1 cellular context compared by ENCODE assay signal in the genomic region with DNA sequence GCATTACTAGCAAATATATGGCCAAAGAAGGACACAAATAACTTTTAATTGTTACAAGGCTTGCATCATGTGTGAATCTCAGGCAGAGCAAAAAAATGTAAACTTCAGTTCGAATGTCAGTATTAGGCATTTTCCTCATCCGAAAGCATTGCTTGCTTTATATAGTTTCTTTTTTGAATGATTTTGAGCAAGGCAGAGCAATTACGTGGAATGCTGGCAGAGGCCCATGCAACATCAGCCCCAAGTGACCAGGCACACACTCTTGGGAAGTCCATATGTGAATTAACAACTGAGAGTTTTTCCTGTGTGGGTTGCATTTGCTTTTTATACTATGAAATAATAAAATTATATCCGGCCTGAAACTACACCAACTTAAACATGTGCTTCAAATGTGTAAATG.
TF ChIP-seq lines count a peak whose summit lies in the region.

No MANE protein-coding gene starts in this region.

TF ChIP-seq in IMR-90, 13 proteins besides CTCF, POLR2A, EP300 and RAD21:
- TF ChIP-seq RCOR1 (IDR thresholded peaks at IDR 0.05; ENCODE audit: insufficient replicate concordance, low read length): no peak
- TF ChIP-seq, protein P1, sequence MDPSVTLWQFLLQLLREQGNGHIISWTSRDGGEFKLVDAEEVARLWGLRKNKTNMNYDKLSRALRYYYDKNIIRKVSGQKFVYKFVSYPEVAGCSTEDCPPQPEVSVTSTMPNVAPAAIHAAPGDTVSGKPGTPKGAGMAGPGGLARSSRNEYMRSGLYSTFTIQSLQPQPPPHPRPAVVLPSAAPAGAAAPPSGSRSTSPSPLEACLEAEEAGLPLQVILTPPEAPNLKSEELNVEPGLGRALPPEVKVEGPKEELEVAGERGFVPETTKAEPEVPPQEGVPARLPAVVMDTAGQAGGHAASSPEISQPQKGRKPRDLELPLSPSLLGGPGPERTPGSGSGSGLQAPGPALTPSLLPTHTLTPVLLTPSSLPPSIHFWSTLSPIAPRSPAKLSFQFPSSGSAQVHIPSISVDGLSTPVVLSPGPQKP (IDR thresholded peaks at IDR 0.05; ENCODE audit: borderline replicate concordance, low read depth, low read length): no peak
- TF ChIP-seq CEBPB (IDR thresholded peaks at IDR 0.05; ENCODE audit: low read depth, low read length): peak; percentile 42; the same call in 1 of the 2 replicates
